8 cellular contexts compared by ENCODE assay signal in the genomic region with DNA sequence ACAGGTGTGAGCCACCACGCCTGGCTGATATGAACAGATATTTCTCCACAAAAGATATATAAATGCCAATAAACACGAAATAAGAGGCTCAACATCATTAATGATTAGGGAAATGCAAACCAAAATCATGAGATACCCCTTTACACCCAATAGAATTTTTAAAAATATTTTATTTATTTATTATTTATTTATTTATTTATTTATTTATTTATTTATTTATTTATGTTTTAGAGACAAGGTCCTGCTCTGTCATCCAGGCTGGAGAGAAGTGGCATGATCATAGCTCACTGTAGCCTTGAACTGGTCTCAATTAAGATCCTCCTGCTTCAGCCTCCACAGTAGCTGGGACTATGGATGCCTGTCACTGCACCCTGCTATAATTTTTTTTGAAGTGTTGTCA.
"Had no signal": no experiment of that assay in that cellular context is flagged by ENCODE, and none has a peak within 500 bp of the region (broad histone marks: within the 10 kb centered on the region; RNA-seq: fewer than 3 reads in every experiment).

No MANE protein-coding gene starts in this region.

- H3K4me3 ChIP-seq: GM12878 had no signal

- ATAC-seq: GM12878 had no signal

- FAIRE-seq: G401.6, GM12878, GM12891, GM12892, GM18507, GM19239 had no signal

- DNase-seq: GDM1, GF-D8 had no signal
